11 cellular contexts compared by ENCODE assay signal in the genomic region with DNA sequence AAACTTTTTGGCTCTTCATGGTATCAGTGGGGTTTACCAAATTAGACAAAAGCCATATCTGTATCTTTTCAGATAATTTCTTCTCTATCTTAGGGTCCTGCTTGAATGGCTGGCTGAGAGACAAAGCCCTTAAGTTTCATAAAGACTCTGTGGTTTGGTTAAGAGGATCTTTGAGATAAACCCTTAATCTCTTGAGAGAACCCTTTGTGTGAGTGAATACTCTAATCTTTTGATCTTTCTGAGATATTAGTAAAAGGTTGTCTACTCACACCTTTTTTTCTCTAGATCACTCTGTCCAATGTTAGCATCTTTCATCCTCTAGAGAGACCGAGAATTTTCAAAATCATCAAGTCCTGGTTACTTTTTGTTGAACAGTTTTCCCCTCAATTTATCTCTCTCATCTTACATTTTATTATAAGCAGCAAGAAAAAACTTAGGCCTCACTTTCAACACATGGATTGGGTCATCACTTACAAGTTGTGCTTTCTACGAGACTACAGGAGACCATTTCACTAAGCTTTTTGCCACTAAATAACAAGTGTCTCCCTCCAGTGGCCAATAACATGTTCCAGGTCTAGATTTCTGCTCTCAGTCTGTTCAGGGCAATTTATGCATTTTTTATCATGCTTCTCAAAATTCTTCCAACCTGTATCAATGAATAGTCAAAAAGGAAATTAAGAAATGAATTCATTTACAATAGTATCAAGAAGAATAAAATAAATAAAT. TPM values are rescaled to one million over a fixed set of nuclear protein-coding genes. Genes with fewer than 3 reads are reported as not detected.
DNase-seq lines count a peak whose midpoint lies in the region; ATAC-seq and TF ChIP-seq lines count a peak whose summit lies in the region.
"Had no signal": no experiment of that assay in that cellular context is flagged by ENCODE, and none has a peak within 500 bp of the region (broad histone marks: within the 10 kb centered on the region; RNA-seq: fewer than 3 reads in every experiment).

No MANE protein-coding gene starts in this region.

- peaks cover 0 to 18% (median 2%) of the 10 kb centered on the region in 4 donors for H3K4me1 Mint-ChIP-seq in CD4-positive, CD25-positive, alpha-beta regulatory T cell

- DNase-seq in CD4-positive, CD25-positive, alpha-beta regulatory T cell = peak in 2 of 3 donors; percentile 3 to 41
- DNase-seq in HEK293T (ENCODE audit: extremely low spot score) = peak; percentile 46
- peak; percentile 29 for DNase-seq in iPS-NIHi7 (ENCODE audit: extremely low spot score)
- no peak for DNase-seq in neuronal stem cell (ENCODE audit: low spot score)
- DNase-seq in suprapubic skin (ENCODE audit: low spot score in 2 of 2) = no peak
- DNase-seq in activated CD8-positive, alpha-beta memory T cell treated with anti-CD3 and anti-CD28 coated beads, Interleukin-2, amount 50 U/mL, for 48 hours = no peak
- DNase-seq in stimulated activated naive CD4-positive, alpha-beta T cell treated with Interleukin-2 at 50 U/mL for 16 hours (lab: John Stamatoyannopoulos, UW) = no peak
- DNase-seq: activated naive CD4-positive, alpha-beta T cell; NCI-H146 had no signal

- no peaks in the 10 kb centered on the region for H3F3A ChIP-seq in SU-DHL-6 (ENCODE audit: insufficient read depth)

- no peak overlapping the region for H3K27ac Mint-ChIP-seq in CD4-positive, CD25-positive, alpha-beta regulatory T cell
- H3K27ac Mint-ChIP-seq: memory B cell had no signal

- H3K4ac ChIP-seq in neuronal stem cell (ENCODE audit: low read length) = no peak overlapping the region

- WGBS in neuronal stem cell (ENCODE audit: extremely low coverage in 2 of 2, insufficient read length in 2 of 2, insufficient replicate concordance in 1 of 2), 2 donors = no CpG with 5 or more reads among the region's 2 CpGs
- WGBS in suprapubic skin = 91% methylated on average over 2 of the region's 2 CpGs

- H2BK120ac ChIP-seq in neuronal stem cell (ENCODE audit: low read depth, low read length) = no peak overlapping the region

- no peak overlapping the region for H3K14ac ChIP-seq in neuronal stem cell (ENCODE audit: low read length)

- CTCF ChIA-PET in HEK293T (lab: Yijun Ruan, JAX) = interaction anchor here (1.3 kb wide), 1 partner anchor 9 kb away, joined by 4 read pairs; no protein-coding TSS in a partner anchor

- TF ChIP-seq CTCF in SU-DHL-6 (IDR thresholded peaks at IDR 0.05; ENCODE audit: insufficient read depth, low read length, poor library complexity, severe bottlenecking) (peak; percentile 53), suprapubic skin (IDR thresholded peaks at IDR 0.05) (no peak)

- H3K23ac ChIP-seq in neuronal stem cell (ENCODE audit: low read depth, low read length, poor library complexity) = no peak overlapping the region

- H4K20me1 ChIP-seq in SU-DHL-6 (ENCODE audit: low read depth, low read length) = no peaks in the 10 kb centered on the region

- H4K8ac ChIP-seq in neuronal stem cell (ENCODE audit: low read depth, low read length) = no peak overlapping the region

- no peaks in the 10 kb centered on the region for H3K79me2 ChIP-seq in SU-DHL-6 (ENCODE audit: insufficient read depth, low read length)

- TF ChIP-seq POLR2A in suprapubic skin (IDR thresholded peaks at IDR 0.05) = no peak

- H3K4me1 ChIP-seq in CD4-positive, CD25-positive, alpha-beta regulatory T cell (ENCODE audit: control insufficient read depth, insufficient read depth, low read length, poor library complexity, severe bottlenecking) = no peaks in the 10 kb centered on the region
- H3K4me1 ChIP-seq in neuronal stem cell (ENCODE audit: control insufficient read depth in 2 of 2, insufficient read depth in 1 of 2, low read depth in 1 of 2, low read length in 2 of 2) (no peaks in the 10 kb centered on the region), suprapubic skin (no peaks in the 10 kb centered on the region)

- no peak overlapping the region for H4K91ac ChIP-seq in neuronal stem cell (ENCODE audit: low read depth, low read length, poor library complexity)

- peaks cover 17% of the 10 kb centered on the region for H3K36me3 ChIP-seq in CD4-positive, CD25-positive, alpha-beta regulatory T cell (ENCODE audit: control insufficient read depth, insufficient read depth, low read length)
- peaks cover 5% of the 10 kb centered on the region; the same call in 1 of the 2 replicates for H3K36me3 ChIP-seq in SU-DHL-6 (ENCODE audit: low read length)
- H3K36me3 ChIP-seq in neuronal stem cell (replicated peaks in 1 of 2; ENCODE audit: control insufficient read depth in 2 of 2, insufficient read depth in 2 of 2, low read length in 2 of 2) = peaks cover 2 to 64% of the 10 kb centered on the region in 2 donors
- H3K36me3 ChIP-seq in suprapubic skin = peaks cover 19% of the 10 kb centered on the region

- no peak overlapping the region for H3K4me2 ChIP-seq in SU-DHL-6 (ENCODE audit: low read depth, low read length, poor library complexity, severe bottlenecking)
- H3K4me2 ChIP-seq in neuronal stem cell (ENCODE audit: insufficient read depth, low read length, poor library complexity, severe bottlenecking) = no peak overlapping the region

- H3K79me1 ChIP-seq in neuronal stem cell (ENCODE audit: low read depth, low read length) = no peaks in the 10 kb centered on the region

- POLR2A ChIA-PET in HEK293T (lab: Yijun Ruan, JAX) = no interaction called here

- peaks cover 50% of the 10 kb centered on the region for H3K36me3 Mint-ChIP-seq in CD4-positive, CD25-positive, alpha-beta regulatory T cell

- no peak overlapping the region for H2BK15ac ChIP-seq in neuronal stem cell (ENCODE audit: low read length)

- ATAC-seq in CD4-positive, CD25-positive, alpha-beta regulatory T cell (ENCODE audit: low read depth in 2 of 2) = no peak

- H2AK5ac ChIP-seq in neuronal stem cell (ENCODE audit: low read depth, low read length) = no peak overlapping the region

- H2BK5ac ChIP-seq in neuronal stem cell (ENCODE audit: low read length) = no peak overlapping the region

- peaks cover 0 to 3% (median 0%) of the 10 kb centered on the region in 7 donors for H3K9me3 Mint-ChIP-seq in CD4-positive, CD25-positive, alpha-beta regulatory T cell

- H2AFZ ChIP-seq in SU-DHL-6 (ENCODE audit: low read depth, low read length, severe bottlenecking) = peak overlapping the region; percentile 65
- no peak overlapping the region for H2AFZ ChIP-seq in neuronal stem cell (ENCODE audit: low read length)

- H3K4me3 Mint-ChIP-seq in CD4-positive, CD25-positive, alpha-beta regulatory T cell = no peak overlapping the region
- H3K4me3 Mint-ChIP-seq: memory B cell had no signal

- no peak overlapping the region for H3K9ac ChIP-seq in SU-DHL-6 (ENCODE audit: low read length)
- H3K9ac ChIP-seq in neuronal stem cell (ENCODE audit: low read depth, low read length, poor library complexity) = no peak overlapping the region

- no peaks in the 10 kb centered on the region for H3K9me3 ChIP-seq in CD4-positive, CD25-positive, alpha-beta regulatory T cell (ENCODE audit: control insufficient read depth in 2 of 2, low read length in 2 of 2)
- H3K9me3 ChIP-seq in SU-DHL-6 (ENCODE audit: insufficient read depth, low read length) (no peaks in the 10 kb centered on the region), neuronal stem cell (replicated peaks in 1 of 2; ENCODE audit: control insufficient read depth in 2 of 2, insufficient read depth in 1 of 2, low read depth in 1 of 2, low read length in 2 of 2) (peaks cover 0 to 6% of the 10 kb centered on the region in 2 donors), suprapubic skin (no peaks in the 10 kb centered on the region)

- H3K27me3 ChIP-seq in CD4-positive, CD25-positive, alpha-beta regulatory T cell (ENCODE audit: control insufficient read depth, insufficient read depth, low read length) = no peaks in the 10 kb centered on the region
- H3K27me3 ChIP-seq in SU-DHL-6 (ENCODE audit: low read length) (no peaks in the 10 kb centered on the region), neuronal stem cell (ENCODE audit: control insufficient read depth in 3 of 3, insufficient read depth in 3 of 3, low read depth in 1 of 3, low read length in 3 of 3) (no peaks in the 10 kb centered on the region), suprapubic skin (no peaks in the 10 kb centered on the region)

- no peaks in the 10 kb centered on the region for H3K9me2 ChIP-seq in SU-DHL-6 (replicated peaks; ENCODE audit: insufficient read depth, low read length)

- H2BK12ac ChIP-seq in neuronal stem cell (ENCODE audit: low read length) = no peak overlapping the region

- no peak overlapping the region for H3K18ac ChIP-seq in neuronal stem cell (ENCODE audit: low read length)

- no peak for TF ChIP-seq EP300 in suprapubic skin (IDR thresholded peaks at IDR 0.05)

- H3K27ac ChIP-seq in CD4-positive, CD25-positive, alpha-beta regulatory T cell (ENCODE audit: insufficient read depth, low read length, poor library complexity, severe bottlenecking) = no peak overlapping the region
- H3K27ac ChIP-seq in SU-DHL-6 (ENCODE audit: low read depth, low read length) = no peak overlapping the region
- H3K27ac ChIP-seq in neuronal stem cell (replicated peaks; ENCODE audit: low read length) = no peak overlapping the region
- H3K27ac ChIP-seq in suprapubic skin = no peak overlapping the region

- no peaks in the 10 kb centered on the region for H3K27me3 Mint-ChIP-seq in CD4-positive, CD25-positive, alpha-beta regulatory T cell
- H3K27me3 Mint-ChIP-seq: memory B cell had no signal

- no peak overlapping the region for H3K4me3 ChIP-seq in CD4-positive, CD25-positive, alpha-beta regulatory T cell (ENCODE audit: low read depth, low read length)
- H3K4me3 ChIP-seq in SU-DHL-6 (ENCODE audit: insufficient read depth, low read length, poor library complexity, severe bottlenecking) (no peak overlapping the region), neuronal stem cell (ENCODE audit: low read length in 2 of 2) (no peak overlapping the region), suprapubic skin (no peak overlapping the region)

RNA-seq across cellular contexts. Expression of a gene that starts 28.4 kb away (rescaled TPM):
- total RNA-seq in CD4-positive, CD25-positive, alpha-beta regulatory T cell = 20.9 TPM
- 10 to 100 TPM; 32.5 to 35.8 (median 33.9) TPM for polyA plus RNA-seq in CD4-positive, CD25-positive, alpha-beta regulatory T cell
- polyA plus RNA-seq in neuronal stem cell (2013, experiment 1 of 2) = 36.9 TPM
- polyA plus RNA-seq in neuronal stem cell (2013, experiment 2 of 2) = 36.6 TPM
- total RNA-seq in suprapubic skin = 10 to 100 TPM; 15.1 to 22.0 (median 19.6) TPM

RNA-seq across cellular contexts. Expression of a gene that starts 33.8 kb away (rescaled TPM):
- 29.3 TPM for total RNA-seq in CD4-positive, CD25-positive, alpha-beta regulatory T cell
- polyA plus RNA-seq in CD4-positive, CD25-positive, alpha-beta regulatory T cell = 100 to 1,000 TPM in 3 of 4 donors, 10 to 100 TPM in 1; 99.3 to 132 (median 116) TPM
- 56.4 TPM for polyA plus RNA-seq in neuronal stem cell (2013, experiment 1 of 2)
- polyA plus RNA-seq in neuronal stem cell (2013, experiment 2 of 2) = 59.2 TPM
- 10 to 100 TPM; 30.3 to 50.3 (median 43.8) TPM for total RNA-seq in suprapubic skin

RNA-seq across cellular contexts. Expression of a gene that starts 50.7 kb away (rescaled TPM):
- total RNA-seq in CD4-positive, CD25-positive, alpha-beta regulatory T cell = 10.1 TPM
- 1 to 10 TPM; 4.9 to 5.9 (median 5.1) TPM for polyA plus RNA-seq in CD4-positive, CD25-positive, alpha-beta regulatory T cell
- polyA plus RNA-seq in neuronal stem cell (2013, experiment 1 of 2) = 42.3 TPM
- 40.9 TPM for polyA plus RNA-seq in neuronal stem cell (2013, experiment 2 of 2)
- total RNA-seq in suprapubic skin = 10 to 100 TPM; 11.0 to 18.9 (median 15.8) TPM

RNA-seq across cellular contexts. Expression of a gene that starts 50.8 kb away (rescaled TPM):
- 49.1 TPM for total RNA-seq in CD4-positive, CD25-positive, alpha-beta regulatory T cell
- 10 to 100 TPM; 29.0 to 34.1 (median 30.4) TPM for polyA plus RNA-seq in CD4-positive, CD25-positive, alpha-beta regulatory T cell
- 14.7 TPM for polyA plus RNA-seq in neuronal stem cell (2013, experiment 1 of 2)
- polyA plus RNA-seq in neuronal stem cell (2013, experiment 2 of 2) = 15.5 TPM
- total RNA-seq in suprapubic skin = 10 to 100 TPM; 32.5 to 43.9 (median 35.1) TPM

Comparison
In these comparisons a context has a peak if more than half of its experiments do, and no peak if none do; other contexts are left out.
1. DNase-seq: peak in CD4-positive, CD25-positive, alpha-beta regulatory T cell (2 of 3), HEK293T (single experiment) and iPS-NIHi7 (single experiment); none in neuronal stem cell (single experiment), suprapubic skin (0 of 2), activated CD8-positive, alpha-beta memory T cell treated with anti-CD3 and anti-CD28 coated beads, Interleukin-2, amount 50 U/mL, for 48 hours (single experiment) and stimulated activated naive CD4-positive, alpha-beta T cell treated with Interleukin-2 at 50 U/mL for 16 hours (single experiment).